ENCODE assay signal across 10 cellular contexts in genomic region chr19:39144487-39145071, GRCh38. TPM values are rescaled to one million over a fixed set of nuclear protein-coding genes. Genes with fewer than 3 reads are reported as not detected.
A peak's percentile ranks its signal among the peaks of the same experiment; 100 is the strongest.
DNase-seq lines count a peak whose midpoint lies in the region; ATAC-seq, FAIRE-seq and TF ChIP-seq lines count a peak whose summit lies in the region.
"Had no signal": no experiment of that assay in that cellular context is flagged by ENCODE, and none has a peak within 500 bp of the region (broad histone marks: within the 10 kb centered on the region; RNA-seq: fewer than 3 reads in every experiment).

No MANE protein-coding gene starts in this region.

- peak overlapping the region; percentile 50 for H3K4me3 ChIP-seq in coronary artery
- peak overlapping the region in 1 of 4 donors; percentile 7 for H3K4me3 ChIP-seq in stomach

- peak overlapping the region in 1 of 2 donors; percentile 73 for H3K27ac ChIP-seq in coronary artery
- peak overlapping the region; percentile 66 to 85 (median 81) for H3K27ac ChIP-seq in stomach

- no peaks in the 10 kb centered on the region for H3K9me3 ChIP-seq in stomach

- intact Hi-C loops in stomach (cut with DNase I; ENCODE audit: low total_unique reads) = no loop called here

- TF ChIP-seq EP300 in stomach (IDR thresholded peaks at IDR 0.05) = no peak

- TF ChIP-seq POLR2A in stomach (IDR thresholded peaks at IDR 0.05) (no peak), GM12891 (IDR thresholded peaks at IDR 0.05; ENCODE audit: low read depth, low read length) (no peak)

- peak; percentile 41 to 43 for DNase-seq in Kasumi-1 (lab: John Stamatoyannopoulos, UW)
- no peak for DNase-seq in coronary artery (ENCODE audit: low spot score)
- no peak for DNase-seq in left lobe of liver (ENCODE audit: low spot score)
- no peak for DNase-seq in stomach
- DNase-seq in stimulated activated naive CD8-positive, alpha-beta T cell treated with anti-CD3 and anti-CD28 coated beads, Interleukin-15, Interleukin-2, amounts not matched to agents 100 U/mL and 50 U/mL, for 24 hours = no peak
- DNase-seq in stimulated activated CD4-positive, alpha-beta T cell treated with anti-CD3 and anti-CD28 coated beads, Interleukin-4, amount 100 ng/mL, for 4 hours = no peak
- no peak for DNase-seq in GM12891 (ENCODE audit: insufficient read length, low spot score)
- DNase-seq: activated naive CD4-positive, alpha-beta T cell treated with Interleukin-2 at 50 U/mL for 16 hours; T1000 had no signal

- no peak for FAIRE-seq in GM12891 (lab: Jason Lieb, UNC)

- ATAC-seq in left lobe of liver = peak; percentile 57
- ATAC-seq in stimulated activated naive CD8-positive, alpha-beta T cell treated with anti-CD3 and anti-CD28 coated beads, Interleukin-15, Interleukin-2, amounts not matched to agents 100 U/mL and 50 U/mL, for 24 hours = no peak
- ATAC-seq in HG02623 (IDR thresholded peaks at IDR 0.05; ENCODE audit: unreplicated experiment) = no peak

- TF ChIP-seq CTCF in coronary artery (IDR thresholded peaks at IDR 0.05) (no peak), stomach (IDR thresholded peaks at IDR 0.05) (no peak)

- 12 to 22% (median 18%) methylated on average over 4 to 6 of the region's 6 CpGs for WGBS in stomach, 5 donors

- peaks cover 35 to 68% (median 52%) of the 10 kb centered on the region in 4 donors for H3K4me1 ChIP-seq in stomach

- no peaks in the 10 kb centered on the region for H3K27me3 ChIP-seq in stomach

- H3K36me3 ChIP-seq in stomach = peaks cover 0 to 6% (median 0%) of the 10 kb centered on the region in 4 donors

TF ChIP-seq in GM12891, 5 proteins besides CTCF, POLR2A, EP300 and RAD21:
- TF ChIP-seq POLR2AphosphoS5 (IDR thresholded peaks at IDR 0.05; ENCODE audit: low read depth, low read length) (no peak), POU2F2 (IDR thresholded peaks at IDR 0.05; ENCODE audit: low read depth, low read length) (no peak), TAF1 (IDR thresholded peaks at IDR 0.05; ENCODE audit: low read depth, low read length) (no peak), PAX5 (IDR thresholded peaks at IDR 0.05; ENCODE audit: insufficient read depth, low read length, severe bottlenecking) (no peak), SPI1 (IDR thresholded peaks at IDR 0.05; ENCODE audit: low read depth, low read length) (no peak)
TF ChIP-seq in GM12891: peak in this region for 0.

RNA-seq across cellular contexts. Expression of gene PAK4, which starts 19.0 kb away (rescaled TPM):
- total RNA-seq in left lobe of liver (19.4 TPM), stomach (10 to 100 TPM in 3 of 5 donors, 1 to 10 TPM in 2; 4.2 to 80.4 (median 35.6) TPM)
- polyA plus RNA-seq in stomach = 10 to 100 TPM; 20.8 to 24.5 (median 24.3) TPM
- 6.5 TPM for polyA plus RNA-seq in GM12891 (2012; ENCODE audit: low read depth, missing spikeins)

RNA-seq across cellular contexts. Expression of gene NCCRP1, which starts 52.2 kb away (rescaled TPM):
- total RNA-seq in left lobe of liver (0.08 TPM), stomach (not detected)
- polyA plus RNA-seq in stomach = 10 to 100 TPM in 1 of 3 donors, under 1 TPM in 1, not detected in 1; 0.37 to 40.6 TPM
- 0.05 TPM for polyA plus RNA-seq in GM12891 (2012; ENCODE audit: low read depth, missing spikeins)

RNA-seq across cellular contexts. Expression of gene SYCN, which starts 59.5 kb away (rescaled TPM):
- 1.6 TPM for total RNA-seq in left lobe of liver
- total RNA-seq in stomach = not detected
- polyA plus RNA-seq in stomach = 1 to 10 TPM in 1 of 3 donors, under 1 TPM in 1, not detected in 1; 0.65 to 1.9 TPM
- polyA plus RNA-seq in GM12891 (2012; ENCODE audit: low read depth, missing spikeins) = not detected

Comparison
In these comparisons a context has a peak if more than half of its experiments do, and no peak if none do; other contexts are left out.
1. DNase-seq: peak in Kasumi-1 (2 of 2); none in coronary artery (single experiment), left lobe of liver (single experiment), stomach (single experiment), stimulated activated naive CD8-positive, alpha-beta T cell treated with anti-CD3 and anti-CD28 coated beads, Interleukin-15, Interleukin-2, amounts not matched to agents 100 U/mL and 50 U/mL, for 24 hours (single experiment), stimulated activated CD4-positive, alpha-beta T cell treated with anti-CD3 and anti-CD28 coated beads, Interleukin-4, amount 100 ng/mL, for 4 hours (0 of 2) and GM12891 (single experiment).